17 cellular contexts compared by ENCODE assay signal in the genomic region with DNA sequence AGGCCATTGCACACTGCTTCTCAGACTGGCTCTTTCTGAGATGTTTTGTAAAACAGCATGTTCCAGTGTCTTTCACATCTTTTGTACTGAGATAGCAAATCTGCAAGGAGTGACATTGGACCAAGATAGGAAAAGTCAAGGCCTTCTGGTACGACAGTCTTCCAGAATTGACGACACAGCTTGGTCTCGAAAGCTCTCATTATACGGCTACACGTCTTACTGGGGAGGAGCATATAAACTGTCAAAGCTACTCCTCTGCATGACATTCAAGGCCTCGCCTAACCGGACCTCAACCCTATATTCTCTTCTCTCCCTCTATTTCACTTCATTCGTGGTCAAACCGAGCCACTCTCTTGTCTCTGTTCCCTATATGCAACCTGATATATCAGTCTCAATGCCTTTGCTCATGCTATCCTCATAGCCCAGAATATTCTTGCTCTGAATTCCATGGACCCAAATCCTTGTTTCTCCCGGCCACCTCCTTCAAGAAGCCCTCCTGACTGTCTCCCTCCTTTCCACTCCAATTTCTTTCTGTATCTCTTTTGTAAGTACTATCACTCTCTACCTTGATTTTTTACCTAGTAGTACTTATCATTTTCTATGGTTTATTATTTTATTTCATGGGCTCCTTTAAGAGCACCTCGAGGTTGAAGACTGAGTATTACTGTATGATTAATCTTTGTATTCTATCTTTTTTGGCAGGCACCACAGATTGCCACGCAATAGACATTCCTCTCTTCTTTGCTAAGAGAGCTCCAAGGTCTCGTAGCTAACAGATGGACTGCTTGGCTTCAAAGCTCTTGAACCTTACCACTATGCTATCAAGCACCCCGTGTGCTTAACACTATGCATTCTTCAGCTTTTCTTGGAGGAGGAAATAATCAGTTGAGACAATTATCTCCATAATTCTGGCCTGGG. TPM values are rescaled to one million over a fixed set of nuclear protein-coding genes. Genes with fewer than 3 reads are reported as not detected.
DNase-seq lines count a peak whose midpoint lies in the region; ATAC-seq, FAIRE-seq and TF ChIP-seq lines count a peak whose summit lies in the region.
"Had no signal": no experiment of that assay in that cellular context is flagged by ENCODE, and none has a peak within 500 bp of the region (broad histone marks: within the 10 kb centered on the region; RNA-seq: fewer than 3 reads in every experiment).

No MANE protein-coding gene starts in this region.

- H3K9ac ChIP-seq in HepG2 (ENCODE audit: insufficient read depth, low read depth, low read length): no peak overlapping the region

- H2AFZ ChIP-seq in HepG2 (ENCODE audit: low read length): no peak overlapping the region

- in situ Hi-C loops in HepG2 (cut with HindIII; ENCODE audit: extremely low pct_ligation_motif_present, low pct_unique_long_range_greater_than_20kb): no loop called here

- H3K27ac ChIP-seq in right lobe of liver (peak overlapping the region in 1 of 3 donors; percentile 31), HepG2 (ENCODE audit: extremely low read length, insufficient read depth, low read length) (no peak overlapping the region), heart left ventricle (no peak overlapping the region), aorta (ENCODE audit: low read depth in 1 of 2, low read length in 2 of 2) (no peak overlapping the region)
- H3K27ac ChIP-seq: cardiac muscle cell, suprapubic skin had no signal

- peaks cover 0 to 37% (median 7%) of the 10 kb centered on the region in 4 donors for H3K4me1 ChIP-seq in right lobe of liver
- H3K4me1 ChIP-seq in HepG2 (ENCODE audit: insufficient read depth, low read length): peaks cover 8% of the 10 kb centered on the region
- H3K4me1 ChIP-seq in heart left ventricle: peaks cover 0 to 2% (median 0%) of the 10 kb centered on the region in 12 donors
- H3K4me1 ChIP-seq in aorta (ENCODE audit: control insufficient read depth in 1 of 2, insufficient read depth in 2 of 2, low read length in 2 of 2): no peaks in the 10 kb centered on the region

- intact Hi-C loops in right lobe of liver (cut with DNase I) (no loop called here), HepG2 (cut with micrococcal nuclease; ENCODE audit: unreplicated experiment) (no loop called here), heart left ventricle (cut with DNase I) (no loop called here), aorta (cut with DNase I) (no loop called here), sciatic nerve (cut with DNase I) (no loop called here)

- H3K36me3 Mint-ChIP-seq in naive thymus-derived CD8-positive, alpha-beta T cell: no peaks in the 10 kb centered on the region
- H3K36me3 Mint-ChIP-seq: activated CD4-positive, alpha-beta memory T cell treated with anti-CD3 and anti-CD28 coated beads for 36 hours had no signal

- DNase-seq in right lobe of liver (no peak), HepG2 (ENCODE audit: low spot score) (no peak), amniotic stem cell (lab: John Stamatoyannopoulos, UW) (peak; percentile 58), fibroblast of the conjunctiva (ENCODE audit: low read depth) (peak; percentile 27), heart left ventricle (no peak), aorta (no peak), sciatic nerve (ENCODE audit: low spot score) (no peak)
- DNase-seq in naive thymus-derived CD8-positive, alpha-beta T cell: no peak
- DNase-seq: activated CD4-positive, alpha-beta memory T cell treated with anti-CD3 and anti-CD28 coated beads for 36 hours; KBM-7; NCI-H1694 treated with DMSO at 0.1 percent for 48 hours; SHP77; T1000 had no signal

- H4K20me1 ChIP-seq in HepG2 (ENCODE audit: insufficient read depth, low read length): no peaks in the 10 kb centered on the region

- H3K9me3 Mint-ChIP-seq in naive thymus-derived CD8-positive, alpha-beta T cell: peaks cover 0 to 4% (median 0%) of the 10 kb centered on the region in 9 donors
- H3K9me3 Mint-ChIP-seq: activated CD4-positive, alpha-beta memory T cell treated with anti-CD3 and anti-CD28 coated beads for 36 hours had no signal

- FAIRE-seq in HepG2 (lab: Jason Lieb, UNC): no peak
- FAIRE-seq: A204.1 had no signal

- POLR2A ChIA-PET in HepG2 (lab: Yijun Ruan, JAX): no interaction called here
- POLR2A ChIA-PET in naive thymus-derived CD8-positive, alpha-beta T cell (lab: Charles Lee): no interaction called here

- WGBS in right lobe of liver (ENCODE audit: insufficient coverage, low coverage, low lambda C conversion rate, missing lambda C conversion rate): 63% methylated on average over 12 of the region's 14 CpGs
- WGBS in HepG2 (ENCODE audit: low lambda C conversion rate): 48% methylated on average over 14 of the region's 14 CpGs
- WGBS in heart left ventricle, 4 donors: 63 to 73% (median 68%) methylated on average over 14 of the region's 14 CpGs
- WGBS in aorta, 2 donors: 62% methylated on average over 14 of the region's 14 CpGs

- TF ChIP-seq EP300 in HepG2 (IDR thresholded peaks at IDR 0.05; ENCODE audit: low read depth in 2 of 2, low read length in 2 of 2) (no peak), HepG2 (CRISPR knock-in tag; IDR thresholded peaks at IDR 0.05; ENCODE audit: borderline replicate concordance) (no peak)

- no peak for TF ChIP-seq RAD21 in HepG2 (CRISPR knock-in tag; IDR thresholded peaks at IDR 0.05)

- H3K36me3 ChIP-seq in right lobe of liver: peaks cover 0 to 6% (median 2%) of the 10 kb centered on the region in 4 donors
- no peaks in the 10 kb centered on the region for H3K36me3 ChIP-seq in HepG2 (replicated peaks in 1 of 2; ENCODE audit: control insufficient read depth in 1 of 2, insufficient read depth in 2 of 2, low read length in 2 of 2)
- H3K36me3 ChIP-seq in heart left ventricle: peaks cover 0 to 5% (median 0%) of the 10 kb centered on the region in 9 donors
- H3K36me3 ChIP-seq in aorta (ENCODE audit: control insufficient read depth in 1 of 2, insufficient read depth in 2 of 2, low read length in 1 of 2): no peaks in the 10 kb centered on the region
- H3K36me3 ChIP-seq: cardiac muscle cell had no signal

- no peaks in the 10 kb centered on the region for H3K4me1 Mint-ChIP-seq in naive thymus-derived CD8-positive, alpha-beta T cell

- BruUV-seq in HepG2 (replicated peaks; lab: Mats Ljungman, UMichigan): no TSS peak

- no peak overlapping the region for H3K4me2 ChIP-seq in HepG2 (ENCODE audit: low read depth, low read length)

- no peaks in the 10 kb centered on the region for H3K79me2 ChIP-seq in HepG2 (ENCODE audit: insufficient read depth, low read length)

- TF ChIP-seq POLR2A in right lobe of liver (IDR thresholded peaks at IDR 0.05) (no peak), HepG2 (IDR thresholded peaks at IDR 0.05; ENCODE audit: insufficient read depth in 1 of 2, low read depth in 2 of 2, low read length in 2 of 2) (no peak), heart left ventricle (IDR thresholded peaks at IDR 0.05) (no peak)

- CTCF ChIA-PET in HepG2 (lab: Yijun Ruan, JAX; ENCODE audit: low intra/inter-chr PET ratio, low total read pairs): no interaction called here

- peaks cover 0 to 3% (median 0%) of the 10 kb centered on the region in 5 donors for H3K27me3 Mint-ChIP-seq in naive thymus-derived CD8-positive, alpha-beta T cell

- H3K27me3 ChIP-seq in right lobe of liver (no peaks in the 10 kb centered on the region), HepG2 (ENCODE audit: control insufficient read depth in 1 of 2, insufficient read depth in 2 of 2, low read length in 2 of 2) (no peaks in the 10 kb centered on the region), heart left ventricle (no peaks in the 10 kb centered on the region), aorta (ENCODE audit: control insufficient read depth in 1 of 2, insufficient read depth in 2 of 2, low read length in 1 of 2) (no peaks in the 10 kb centered on the region)
- H3K27me3 ChIP-seq: cardiac muscle cell, suprapubic skin had no signal

- no peak overlapping the region for H3K4me3 Mint-ChIP-seq in naive thymus-derived CD8-positive, alpha-beta T cell
- H3K4me3 Mint-ChIP-seq: activated CD4-positive, alpha-beta memory T cell treated with anti-CD3 and anti-CD28 coated beads for 36 hours had no signal

- H3K4me3 ChIP-seq in right lobe of liver (no peak overlapping the region), HepG2 (replicated peaks in 1 of 3; ENCODE audit: insufficient read depth in 1 of 3, low read depth in 2 of 3, low read length in 3 of 3) (no peak overlapping the region), heart left ventricle (no peak overlapping the region), aorta (ENCODE audit: low read length in 2 of 2) (no peak overlapping the region)
- H3K4me3 ChIP-seq: cardiac muscle cell, lung, suprapubic skin had no signal

- H3K27ac Mint-ChIP-seq in naive thymus-derived CD8-positive, alpha-beta T cell: no peak overlapping the region
- H3K27ac Mint-ChIP-seq: activated CD4-positive, alpha-beta memory T cell treated with anti-CD3 and anti-CD28 coated beads for 36 hours had no signal

- ATAC-seq in right lobe of liver: peak; percentile 17 to 46 (median 34)
- ATAC-seq in HepG2: no peak
- no peak for ATAC-seq in naive thymus-derived CD8-positive, alpha-beta T cell
- no peak for ATAC-seq in heart left ventricle
- ATAC-seq in aorta (ENCODE audit: low FRiP score): no peak
- no peak for ATAC-seq in sciatic nerve

- TF ChIP-seq CTCF in right lobe of liver (IDR thresholded peaks at IDR 0.05): no peak
- TF ChIP-seq CTCF in HepG2 (CRISPR knock-in tag; IDR thresholded peaks at IDR 0.05): no peak
- TF ChIP-seq CTCF in heart left ventricle (IDR thresholded peaks at IDR 0.05): no peak

- H3K9me3 ChIP-seq in right lobe of liver (no peaks in the 10 kb centered on the region), HepG2 (ENCODE audit: low read length) (no peaks in the 10 kb centered on the region), heart left ventricle (peaks cover 0 to 3% (median 0%) of the 10 kb centered on the region in 12 donors), aorta (ENCODE audit: control insufficient read depth, low read length) (peaks cover 3% of the 10 kb centered on the region)
- H3K9me3 ChIP-seq: suprapubic skin had no signal

RNA-seq across cellular contexts. Expression of gene RBM47, which starts 35.1 kb away (rescaled TPM):
- 10 to 100 TPM; 29.5 to 85.0 (median 51.1) TPM for total RNA-seq in right lobe of liver
- 2.5 and 3.9 TPM in 2 replicates for total RNA-seq in HepG2 (2016; rRNA removed; fragmentation: Illumina TruSeq; extraction: Trizol)
- 0.20 and 0.26 TPM in 2 replicates for total RNA-seq in HepG2 (2016; cell fraction: cytosol; rRNA removed; fragmentation: Illumina TruSeq; extraction: Trizol; ENCODE audit: low read depth)
- 2.2 and 3.2 TPM in 2 replicates for total RNA-seq in HepG2 (2016; cell fraction: insoluble cytoplasmic fraction; rRNA removed; fragmentation: Illumina TruSeq; extraction: Trizol)
- total RNA-seq in HepG2 (2016; cell fraction: membrane; rRNA removed; fragmentation: Illumina TruSeq; extraction: Trizol): 0.90 and 0.96 TPM in 2 replicates
- total RNA-seq in HepG2 (2016; cell fraction: nucleus; rRNA removed; fragmentation: Illumina TruSeq; extraction: Trizol): 1.5 and 1.6 TPM in 2 replicates
- polyA plus RNA-seq in HepG2 (2011; rRNA removed): 1.2 and 2.0 TPM in 2 replicates
- 1.8 and 2.5 TPM in 2 replicates for polyA plus RNA-seq in HepG2 (2011; cell fraction: cytosol; rRNA removed)
- polyA plus RNA-seq in HepG2 (2011; cell fraction: nucleus; rRNA removed): 2.0 and 3.4 TPM in 2 replicates
- polyA plus RNA-seq in HepG2 (2012): 2.9 and 3.1 TPM in 2 replicates
- polyA plus RNA-seq in HepG2 (2016; cell fraction: cytosol; fragmentation: Illumina TruSeq; extraction: Trizol; ENCODE audit: low read depth): 0.06 and 0.08 TPM in 2 replicates
- polyA plus RNA-seq in HepG2 (2016; cell fraction: insoluble cytoplasmic fraction; fragmentation: Illumina TruSeq; extraction: Trizol; ENCODE audit: low read depth): 2.9 and 4.7 TPM in 2 replicates
- polyA plus RNA-seq in HepG2 (2016; cell fraction: membrane; fragmentation: Illumina TruSeq; extraction: Trizol; ENCODE audit: low read depth): 0.32 and 0.45 TPM in 2 replicates
- 1.5 TPM in 2 replicates for polyA plus RNA-seq in HepG2 (2016; cell fraction: nucleus; fragmentation: Illumina TruSeq; extraction: Trizol; ENCODE audit: insufficient read depth, low read depth)
- 9.8 and 38.2 TPM in 2 replicates for polyA minus RNA-seq in HepG2 (2011; rRNA and poly(A)+ RNA removed; ENCODE audit: low replicate concordance)
- polyA minus RNA-seq in HepG2 (2011; cell fraction: cytosol; rRNA and poly(A)+ RNA removed): 2.9 and 3.0 TPM in 2 replicates
- polyA minus RNA-seq in HepG2 (2011; cell fraction: nucleus; rRNA and poly(A)+ RNA removed): 1.8 and 2.9 TPM in 2 replicates
- under 1 TPM; 0.49 to 0.88 TPM for total RNA-seq in naive thymus-derived CD8-positive, alpha-beta T cell
- polyA plus RNA-seq in naive thymus-derived CD8-positive, alpha-beta T cell: under 1 TPM in 2 of 3 donors, not detected in 1; 0.05 to 0.37 TPM
- total RNA-seq in heart left ventricle: 10 to 100 TPM in 2 of 9 donors, 1 to 10 TPM in 6, under 1 TPM in 1; 1.00 to 29.9 (median 3.8) TPM
- under 1 TPM; 0.50 to 0.91 TPM for polyA plus RNA-seq in heart left ventricle
- 10 to 100 TPM; 20.7 to 33.5 TPM for total RNA-seq in aorta
- polyA plus RNA-seq in aorta: 10 to 100 TPM in 1 of 2 donors, 1 to 10 TPM in 1; 1.8 to 25.4 TPM
- 21.0 TPM for total RNA-seq in sciatic nerve

Comparison
In these comparisons a context has a peak if more than half of its experiments do, and no peak if none do; other contexts are left out.
1. ATAC-seq: peak in right lobe of liver (4 of 4); none in HepG2 (single experiment), naive thymus-derived CD8-positive, alpha-beta T cell (0 of 2), heart left ventricle (0 of 4), aorta (single experiment) and sciatic nerve (single experiment).
2. DNase-seq: peak in amniotic stem cell (single experiment) and fibroblast of the conjunctiva (single experiment); none in right lobe of liver (0 of 3), HepG2 (single experiment), naive thymus-derived CD8-positive, alpha-beta T cell (0 of 10), heart left ventricle (0 of 5), aorta (0 of 2) and sciatic nerve (single experiment).